ENCODE assay signal across 1 cellular context in genomic region chr3:64031540-64032533, GRCh38.
TF ChIP-seq lines count a peak whose summit lies in the region.

No MANE protein-coding gene starts in this region.

TF ChIP-seq in HepG2, 621 proteins besides CTCF, POLR2A, EP300 and RAD21:
- 0 out of 2 replicates have a peak, but pooled peaks have one; percentile 8 for TF ChIP-seq NFE2L2 (IDR thresholded peaks at IDR 0.05; ENCODE audit: low read length)
- no peak for TF ChIP-seq JARID2 (CRISPR knock-in tag; IDR thresholded peaks at IDR 0.05; ENCODE audit: insufficient replicate concordance)
